ENCODE assay signal across 1 cellular context in genomic region chr12:68856510-68856909, GRCh38.
TF ChIP-seq lines count a peak whose summit lies in the region.

No MANE protein-coding gene starts in this region.

TF ChIP-seq in GM23338, 12 proteins besides CTCF, POLR2A, EP300 and RAD21 (continued from another document):
- TF ChIP-seq POLR2AphosphoS5 (IDR thresholded peaks at IDR 0.05; ENCODE audit: low read depth) (no peak), ETS1 (IDR thresholded peaks at IDR 0.05) (no peak), JUNB (IDR thresholded peaks at IDR 0.05; ENCODE audit: unreplicated experiment) (no peak)
